Comparison of ENCODE assay signal across 12 cellular contexts in the genomic region with DNA sequence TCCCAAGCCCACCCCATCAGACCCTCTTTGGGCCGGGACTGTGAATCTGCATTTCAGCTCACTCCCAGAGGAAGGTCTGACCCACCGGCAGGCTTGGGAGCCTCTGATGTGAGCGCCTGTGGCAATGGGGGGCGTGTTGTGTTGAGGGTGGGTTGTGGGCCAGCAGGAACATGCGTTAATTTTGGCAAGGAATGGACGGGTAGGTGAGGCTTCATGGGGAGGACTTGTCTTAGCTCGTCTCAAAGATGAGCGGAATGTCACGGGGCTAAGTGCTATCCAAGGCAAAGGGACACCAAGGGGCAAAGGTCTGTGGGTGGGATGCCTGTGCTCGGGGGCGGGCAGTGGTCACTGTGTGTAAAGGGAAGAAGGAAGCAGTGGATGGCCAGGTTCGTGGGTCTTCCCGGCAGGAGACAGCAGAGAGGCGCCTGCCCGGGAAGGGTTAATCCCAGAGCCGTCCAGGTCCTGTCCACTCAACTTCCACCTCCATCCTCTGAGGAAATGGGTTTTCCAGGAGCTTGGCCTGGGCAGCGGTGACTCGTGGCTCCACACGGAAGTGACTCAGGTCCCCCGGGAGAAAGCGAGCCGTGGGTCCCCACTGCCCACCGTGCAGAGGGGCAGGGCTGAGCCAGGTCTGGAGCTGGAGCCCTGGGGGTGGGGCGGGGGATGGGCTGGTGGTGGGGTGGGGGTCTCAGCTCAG. TPM values are rescaled to one million over a fixed set of nuclear protein-coding genes. Genes with fewer than 3 reads are reported as not detected.
DNase-seq lines count a peak whose midpoint lies in the region; ATAC-seq, FAIRE-seq and TF ChIP-seq lines count a peak whose summit lies in the region.
"Had no signal": no experiment of that assay in that cellular context is flagged by ENCODE, and none has a peak within 500 bp of the region (broad histone marks: within the 10 kb centered on the region; RNA-seq: fewer than 3 reads in every experiment).

No MANE protein-coding gene starts in this region.

- H3F3A ChIP-seq in SK-N-SH (replicated peaks; ENCODE audit: insufficient read depth), result peaks cover 7% of the 10 kb centered on the region

- no peaks in the 10 kb centered on the region for H3K27me3 ChIP-seq in SK-N-SH (ENCODE audit: insufficient read depth)
- no peaks in the 10 kb centered on the region for H3K27me3 ChIP-seq in keratinocyte (ENCODE audit: control insufficient read depth, extremely low read depth, insufficient read depth, low read length)
- peaks cover 0 to 8% (median 3%) of the 10 kb centered on the region in 5 donors for H3K27me3 ChIP-seq in subcutaneous abdominal adipose tissue (ENCODE audit: control insufficient read depth in 5 of 5, insufficient read depth in 4 of 5, low read length in 5 of 5)
- H3K27me3 ChIP-seq: Peyer's patch had no signal

- H4K20me1 ChIP-seq in SK-N-SH (ENCODE audit: insufficient read depth) (no peaks in the 10 kb centered on the region), keratinocyte (ENCODE audit: control insufficient read depth, extremely low read depth, insufficient read depth, low read length) (peaks cover 3% of the 10 kb centered on the region)

- DNase-seq in SK-N-SH (no peak), cardiac fibroblast (ENCODE audit: low read depth in 2 of 2) (peak; percentile 72 to 82), keratinocyte (ENCODE audit: low read depth, low spot score) (no peak)
- DNase-seq in activated CD4-positive, alpha-beta T cell treated with anti-CD3 and anti-CD28 coated beads, Interleukin-2, amount 50 U/mL, for 48 hours, result no peak
- DNase-seq: cortex of kidney, NCI-H1105 treated with DMSO at 0.1 percent for 48 hours, Peyer's patch had no signal

- H3K36me3 ChIP-seq in SK-N-SH (replicated peaks in 1 of 2; ENCODE audit: control insufficient read depth in 1 of 2, insufficient read depth in 2 of 2, low read length in 1 of 2), result no peaks in the 10 kb centered on the region
- peaks cover 21 to 23% of the 10 kb centered on the region in 2 experiments for H3K36me3 ChIP-seq in keratinocyte (ENCODE audit: control insufficient read depth in 2 of 2, extremely low read depth in 1 of 2, insufficient read depth in 2 of 2, low read length in 2 of 2)
- peaks cover 0 to 18% (median 14%) of the 10 kb centered on the region in 5 donors for H3K36me3 ChIP-seq in subcutaneous abdominal adipose tissue (ENCODE audit: control insufficient read depth in 5 of 5, insufficient read depth in 5 of 5, low read length in 5 of 5)
- H3K36me3 ChIP-seq: Peyer's patch had no signal

- H3K4me1 ChIP-seq in SK-N-SH (ENCODE audit: control insufficient read depth in 1 of 2, insufficient read depth in 2 of 2, low read depth in 1 of 2, low read length in 1 of 2), result peaks cover 2 to 4% of the 10 kb centered on the region in 2 experiments; a peak in 1 of 4 replicates
- H3K4me1 ChIP-seq in keratinocyte (ENCODE audit: control insufficient read depth, extremely low read depth, insufficient read depth, low read length), result peaks cover 47% of the 10 kb centered on the region
- peaks cover 0 to 72% (median 20%) of the 10 kb centered on the region in 5 donors for H3K4me1 ChIP-seq in subcutaneous abdominal adipose tissue (ENCODE audit: control insufficient read depth in 5 of 5, insufficient read depth in 5 of 5, low read length in 5 of 5)

- peak; percentile 87 for FAIRE-seq in keratinocyte (lab: Jason Lieb, UNC)

- H2AFZ ChIP-seq in SK-N-SH (ENCODE audit: low read depth) (no peak overlapping the region), keratinocyte (ENCODE audit: control insufficient read depth, low read length) (no peak overlapping the region)

- H3K4me2 ChIP-seq in SK-N-SH, result 0 out of 2 replicates have a peak overlapping the region, but pooled peaks have one; percentile 6
- peak overlapping the region; percentile 46 for H3K4me2 ChIP-seq in keratinocyte (ENCODE audit: control insufficient read depth, extremely low read depth, insufficient read depth, low read depth, low read length)

- WGBS in SK-N-SH (ENCODE audit: low lambda C conversion rate), result 59% methylated on average over 21 of the region's 24 CpGs

- no peak overlapping the region for H3K4me3 ChIP-seq in SK-N-SH (ENCODE audit: low read depth in 2 of 2, low read length in 1 of 2)
- no peak overlapping the region for H3K4me3 ChIP-seq in cardiac fibroblast (replicated peaks in 1 of 2; ENCODE audit: low read depth in 2 of 2, low read length in 2 of 2)
- H3K4me3 ChIP-seq in keratinocyte (ENCODE audit: control insufficient read depth in 2 of 3, extremely low read depth in 1 of 3, insufficient read depth in 2 of 3, low read depth in 1 of 3, low read length in 3 of 3), result peak overlapping the region in 1 of 3 experiments; percentile 9
- H3K4me3 ChIP-seq in subcutaneous abdominal adipose tissue (ENCODE audit: low read depth in 1 of 5, low read length in 5 of 5), result peak overlapping the region in 1 of 5 donors; percentile 29
- H3K4me3 ChIP-seq: Peyer's patch had no signal

- CTCF ChIA-PET in SK-N-SH (lab: Yijun Ruan, JAX), result interaction anchor here (0.7 to 6.3 kb wide), 7 partner anchors 9 to 375 kb away, joined by 3 to 129 read pairs (median 81); no protein-coding TSS in a partner anchor

- POLR2A ChIA-PET in SK-N-SH (lab: Yijun Ruan, JAX), result no interaction called here

- dilution Hi-C loops in keratinocyte (cut with MboI; ENCODE audit: extremely low pct_ligation_motif_present, low sequenced_read_pairs), result no loop called here

- TF ChIP-seq EP300 in SK-N-SH (IDR thresholded peaks at IDR 0.05; ENCODE audit: borderline replicate concordance in 1 of 2, low read depth in 1 of 2, low read length in 1 of 2), result peak in 1 of 2 experiments; percentile 34; a peak in 1 of 4 replicates

- H3K9ac ChIP-seq in SK-N-SH, result no peak overlapping the region
- H3K9ac ChIP-seq in keratinocyte (ENCODE audit: control insufficient read depth, extremely low read depth, insufficient read depth, low read length), result peak overlapping the region; percentile 6
- no peak overlapping the region for H3K9ac ChIP-seq in subcutaneous abdominal adipose tissue (ENCODE audit: low read length in 5 of 5)

- H3K27ac ChIP-seq in SK-N-SH (ENCODE audit: low read depth in 2 of 2, low read length in 1 of 2) (no peak overlapping the region), keratinocyte (ENCODE audit: control insufficient read depth, insufficient read depth, low read length) (peak overlapping the region; percentile 46), subcutaneous abdominal adipose tissue (ENCODE audit: low read depth, low read length) (peak overlapping the region; percentile 81)
- H3K27ac ChIP-seq: 22Rv1 had no signal

- ATAC-seq in SK-N-SH treated with all-trans-retinoic acid at 6 μM for 48 hours (no peak), GM19455 (IDR thresholded peaks at IDR 0.05; ENCODE audit: unreplicated experiment) (no peak), GM19397 (IDR thresholded peaks at IDR 0.05; ENCODE audit: unreplicated experiment) (no peak)

- no peaks in the 10 kb centered on the region for H3K79me2 ChIP-seq in SK-N-SH (ENCODE audit: insufficient read depth)
- H3K79me2 ChIP-seq in keratinocyte (ENCODE audit: control insufficient read depth, insufficient read depth, low read length), result peaks cover 8% of the 10 kb centered on the region

- no peak for TF ChIP-seq CTCF in SK-N-SH (IDR thresholded peaks at IDR 0.05)
- TF ChIP-seq CTCF in cardiac fibroblast (IDR thresholded peaks at IDR 0.05; ENCODE audit: low read depth, low read length), result no peak
- TF ChIP-seq CTCF in keratinocyte (optimal IDR thresholded peaks at IDR 0.05 in 1 of 3, IDR thresholded peaks at IDR 0.05 in 1 of 3, conservative IDR thresholded peaks at IDR 0.05 in 1 of 3; ENCODE audit: extremely low read depth in 1 of 3, insufficient read depth in 2 of 3, low read length in 3 of 3), result no peak

- TF ChIP-seq RAD21 in SK-N-SH (IDR thresholded peaks at IDR 0.05; ENCODE audit: low read length), result no peak

- no peaks in the 10 kb centered on the region for H3K9me3 ChIP-seq in SK-N-SH
- H3K9me3 ChIP-seq in keratinocyte (ENCODE audit: control insufficient read depth, low read depth, low read length), result no peaks in the 10 kb centered on the region
- no peaks in the 10 kb centered on the region for H3K9me3 ChIP-seq in subcutaneous abdominal adipose tissue (ENCODE audit: control insufficient read depth in 5 of 5, low read length in 5 of 5)
- H3K9me3 ChIP-seq: Peyer's patch had no signal

- peaks cover 2% of the 10 kb centered on the region for H3K9me1 ChIP-seq in keratinocyte (ENCODE audit: control insufficient read depth, extremely low read depth, insufficient read depth, low read length)

- no peaks in the 10 kb centered on the region for H3K9me2 ChIP-seq in SK-N-SH

RNA-seq across cellular contexts. Expression of a gene that starts 17.4 kb away (rescaled TPM):
- 2.6 and 7.4 TPM in 2 replicates for polyA plus RNA-seq in SK-N-SH (2012; rRNA removed)
- polyA plus RNA-seq in SK-N-SH (2012; cell fraction: cytosol; rRNA removed), result 3.1 and 4.6 TPM in 2 replicates
- 8.1 and 10.9 TPM in 2 replicates for polyA plus RNA-seq in SK-N-SH (2012; cell fraction: nucleus; rRNA removed)
- polyA plus RNA-seq in keratinocyte, result 28.4 to 94.9 TPM (median 38.4 TPM) in 3 replicates
- polyA plus RNA-seq in keratinocyte (2011; ENCODE audit: low read depth), result 47.7 TPM
- polyA plus RNA-seq in keratinocyte (2011; cell fraction: cytosol; rRNA removed), result 37.4 and 46.7 TPM in 2 replicates
- polyA plus RNA-seq in keratinocyte (2011; cell fraction: nucleus; rRNA removed), result 182 and 187 TPM in 2 replicates
- polyA plus RNA-seq in keratinocyte (2012; ENCODE audit: low replicate concordance), result 114 and 163 TPM in 2 replicates
- 44.0 to 194 TPM (median 63.1 TPM) in 3 replicates for polyA minus RNA-seq in keratinocyte
- polyA minus RNA-seq in keratinocyte (2011; cell fraction: cytosol; rRNA and poly(A)+ RNA removed), result 65.6 TPM
- polyA minus RNA-seq in keratinocyte (2011; cell fraction: nucleus; rRNA and poly(A)+ RNA removed), result 116 and 131 TPM in 2 replicates

RNA-seq across cellular contexts. Expression of a gene that starts 22.3 kb away (rescaled TPM):
- polyA plus RNA-seq in SK-N-SH (2012; rRNA removed), result not detected in 2 replicates
- not detected in 2 replicates for polyA plus RNA-seq in SK-N-SH (2012; cell fraction: cytosol; rRNA removed)
- polyA plus RNA-seq in SK-N-SH (2012; cell fraction: nucleus; rRNA removed), result not detected in 2 replicates
- not detected in 3 replicates for polyA plus RNA-seq in keratinocyte
- polyA plus RNA-seq in keratinocyte (2011; ENCODE audit: low read depth), result not detected
- polyA plus RNA-seq in keratinocyte (2011; cell fraction: cytosol; rRNA removed), result not detected in 2 replicates
- polyA plus RNA-seq in keratinocyte (2011; cell fraction: nucleus; rRNA removed), result 0.04 and 0.16 TPM in 2 replicates
- not detected in 2 replicates for polyA plus RNA-seq in keratinocyte (2012; ENCODE audit: low replicate concordance)
- polyA minus RNA-seq in keratinocyte, result 0.16 TPM in 1 of 3 replicates, not detected in the others
- polyA minus RNA-seq in keratinocyte (2011; cell fraction: cytosol; rRNA and poly(A)+ RNA removed), result not detected
- polyA minus RNA-seq in keratinocyte (2011; cell fraction: nucleus; rRNA and poly(A)+ RNA removed), result not detected in 2 replicates

RNA-seq across cellular contexts. Expression of a gene that starts 48.8 kb away (rescaled TPM):
- polyA plus RNA-seq in SK-N-SH (2012; rRNA removed) (0.58 and 0.94 TPM in 2 replicates), keratinocyte (not detected in 3 replicates)
- polyA plus RNA-seq in SK-N-SH (2012; cell fraction: cytosol; rRNA removed), result 0.60 and 0.84 TPM in 2 replicates
- polyA plus RNA-seq in SK-N-SH (2012; cell fraction: nucleus; rRNA removed), result 1.2 and 2.2 TPM in 2 replicates
- not detected for polyA plus RNA-seq in keratinocyte (2011; ENCODE audit: low read depth)
- polyA plus RNA-seq in keratinocyte (2011; cell fraction: cytosol; rRNA removed), result not detected in 2 replicates
- not detected in 2 replicates for polyA plus RNA-seq in keratinocyte (2011; cell fraction: nucleus; rRNA removed)
- polyA plus RNA-seq in keratinocyte (2012; ENCODE audit: low replicate concordance), result not detected in 2 replicates
- not detected in 3 replicates for polyA minus RNA-seq in keratinocyte
- polyA minus RNA-seq in keratinocyte (2011; cell fraction: cytosol; rRNA and poly(A)+ RNA removed), result not detected
- polyA minus RNA-seq in keratinocyte (2011; cell fraction: nucleus; rRNA and poly(A)+ RNA removed), result not detected in 2 replicates

Comparison
In these comparisons a context has a peak if more than half of its experiments do, and no peak if none do; other contexts are left out.
1. DNase-seq: peak in cardiac fibroblast (2 of 2); none in SK-N-SH (single experiment), keratinocyte (single experiment) and activated CD4-positive, alpha-beta T cell treated with anti-CD3 and anti-CD28 coated beads, Interleukin-2, amount 50 U/mL, for 48 hours (0 of 2).
2. H3K27ac ChIP-seq: peak in keratinocyte (single experiment) and subcutaneous abdominal adipose tissue (single experiment); none in SK-N-SH (0 of 2).